In genomic region chr10:25016349-25017246, GRCh38 we compare ENCODE assay signal across 8 cellular contexts. TPM values are rescaled to one million over a fixed set of nuclear protein-coding genes. Genes with fewer than 3 reads are reported as not detected.
DNase-seq lines count a peak whose midpoint lies in the region; ATAC-seq, FAIRE-seq and TF ChIP-seq lines count a peak whose summit lies in the region.

A gene with protein sequence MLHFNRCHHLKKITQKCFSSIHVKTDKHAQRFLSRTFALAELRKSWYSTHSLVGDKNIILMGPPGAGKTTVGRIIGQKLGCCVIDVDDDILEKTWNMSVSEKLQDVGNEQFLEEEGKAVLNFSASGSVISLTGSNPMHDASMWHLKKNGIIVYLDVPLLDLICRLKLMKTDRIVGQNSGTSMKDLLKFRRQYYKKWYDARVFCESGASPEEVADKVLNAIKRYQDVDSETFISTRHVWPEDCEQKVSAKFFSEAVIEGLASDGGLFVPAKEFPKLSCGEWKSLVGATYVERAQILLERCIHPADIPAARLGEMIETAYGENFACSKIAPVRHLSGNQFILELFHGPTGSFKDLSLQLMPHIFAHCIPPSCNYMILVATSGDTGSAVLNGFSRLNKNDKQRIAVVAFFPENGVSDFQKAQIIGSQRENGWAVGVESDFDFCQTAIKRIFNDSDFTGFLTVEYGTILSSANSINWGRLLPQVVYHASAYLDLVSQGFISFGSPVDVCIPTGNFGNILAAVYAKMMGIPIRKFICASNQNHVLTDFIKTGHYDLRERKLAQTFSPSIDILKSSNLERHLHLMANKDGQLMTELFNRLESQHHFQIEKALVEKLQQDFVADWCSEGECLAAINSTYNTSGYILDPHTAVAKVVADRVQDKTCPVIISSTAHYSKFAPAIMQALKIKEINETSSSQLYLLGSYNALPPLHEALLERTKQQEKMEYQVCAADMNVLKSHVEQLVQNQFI (plus strand): TSS chr10:25016612. CDS start chr10:25023224, 6,612 bp downstream.

- H3K4me3 ChIP-seq in endodermal cell (ENCODE audit: low read length), result peak within 1 kb of the TSS; percentile 88

- no peaks in the 10 kb centered on the region for H3K36me3 Mint-ChIP-seq in endodermal cell (ENCODE audit: low read depth)

- peak within 1 kb of the TSS; percentile 71 for H3K9ac ChIP-seq in endodermal cell (ENCODE audit: extremely low read depth, low read length, poor library complexity, severe bottlenecking)

- DNase-seq in COR-L47 (lab: John Stamatoyannopoulos, UW) (peak; percentile 92), HTR-8/SVneo (ENCODE audit: insufficient read length, low spot score) (peak; percentile 99), NOMO-1 treated with dmso at 0.1 percent for 144 hours (lab: John Stamatoyannopoulos, UW; ENCODE audit: unreplicated experiment) (peak; percentile 97), endodermal cell (peak; percentile 98), mesenteric fat pad (ENCODE audit: low spot score) (peak; percentile 98)
- DNase-seq in activated CD8-positive, alpha-beta memory T cell treated with anti-CD3 and anti-CD28 coated beads, Interleukin-2, amount 50 U/mL, for 24 hours (ENCODE audit: extremely low read depth), result peak; percentile 98
- peak; percentile 92 for DNase-seq in stimulated activated CD8-positive, alpha-beta memory T cell treated with anti-CD3 and anti-CD28 coated beads, Interleukin-15, amount 100 ng/mL, for 1 hour (ENCODE audit: low read depth)

- TF ChIP-seq CTCF in endodermal cell (conservative IDR thresholded peaks at IDR 0.05), result no peak

- H3K4me1 Mint-ChIP-seq in endodermal cell, result peaks cover 2% of the 10 kb centered on the region

- WGBS in endodermal cell (ENCODE audit: insufficient coverage in 1 of 2, insufficient read length in 1 of 2), 2 experiments, result 0 to 1% methylated on average over 38 to 69 of the region's 70 CpGs

- H3K36me3 ChIP-seq in endodermal cell (ENCODE audit: control insufficient read depth, insufficient read depth, low read length), result no peaks in the 10 kb centered on the region

- ATAC-seq in GM21367 (IDR thresholded peaks at IDR 0.05; ENCODE audit: unreplicated experiment), result peak; percentile 98

- peak within 1 kb of the TSS; percentile 97 for H3K27ac Mint-ChIP-seq in endodermal cell

- no peaks in the 10 kb centered on the region for H3K9me3 ChIP-seq in endodermal cell (ENCODE audit: control insufficient read depth, low read length)

- H3K27ac ChIP-seq in endodermal cell (ENCODE audit: low read depth, low read length), result peak within 1 kb of the TSS; percentile 94

- H3K27me3 ChIP-seq in endodermal cell (ENCODE audit: control insufficient read depth, insufficient read depth, low read length, poor library complexity, severe bottlenecking), result no peaks in the 10 kb centered on the region

- H3K4me3 Mint-ChIP-seq in endodermal cell, result peak within 1 kb of the TSS; percentile 78

- FAIRE-seq in HTR-8/SVneo (lab: Jason Lieb, UNC), result peak; percentile 99

- H3K9me3 Mint-ChIP-seq in endodermal cell, result no peaks in the 10 kb centered on the region

- H3K27me3 Mint-ChIP-seq in endodermal cell (ENCODE audit: insufficient read depth), result no peaks in the 10 kb centered on the region

- H3K4me1 ChIP-seq in endodermal cell (ENCODE audit: control insufficient read depth, insufficient read depth, low read length), result no peaks in the 10 kb centered on the region

RNA-seq across cellular contexts. Expression of the gene that starts here (rescaled TPM):
- total RNA-seq in endodermal cell (1 to 10 TPM; 7.2 to 8.7 TPM), mesenteric fat pad (0.64 TPM)
- 9.8 TPM for polyA plus RNA-seq in endodermal cell (2013, experiment 1 of 2)
- 8.4 TPM for polyA plus RNA-seq in endodermal cell (2013, experiment 2 of 2)

Comparison
In these comparisons a context has a peak if more than half of its experiments do, and no peak if none do; other contexts are left out.
1. Peak in every context shown above with its lines: DNase-seq, ATAC-seq, H3K4me3 ChIP-seq and H3K27ac ChIP-seq.
2. Peak in DNase-seq in mesenteric fat pad; RNA of the gene not detected or under 1 TPM.